ENCODE assay signal across 1 cellular context in the genomic region with DNA sequence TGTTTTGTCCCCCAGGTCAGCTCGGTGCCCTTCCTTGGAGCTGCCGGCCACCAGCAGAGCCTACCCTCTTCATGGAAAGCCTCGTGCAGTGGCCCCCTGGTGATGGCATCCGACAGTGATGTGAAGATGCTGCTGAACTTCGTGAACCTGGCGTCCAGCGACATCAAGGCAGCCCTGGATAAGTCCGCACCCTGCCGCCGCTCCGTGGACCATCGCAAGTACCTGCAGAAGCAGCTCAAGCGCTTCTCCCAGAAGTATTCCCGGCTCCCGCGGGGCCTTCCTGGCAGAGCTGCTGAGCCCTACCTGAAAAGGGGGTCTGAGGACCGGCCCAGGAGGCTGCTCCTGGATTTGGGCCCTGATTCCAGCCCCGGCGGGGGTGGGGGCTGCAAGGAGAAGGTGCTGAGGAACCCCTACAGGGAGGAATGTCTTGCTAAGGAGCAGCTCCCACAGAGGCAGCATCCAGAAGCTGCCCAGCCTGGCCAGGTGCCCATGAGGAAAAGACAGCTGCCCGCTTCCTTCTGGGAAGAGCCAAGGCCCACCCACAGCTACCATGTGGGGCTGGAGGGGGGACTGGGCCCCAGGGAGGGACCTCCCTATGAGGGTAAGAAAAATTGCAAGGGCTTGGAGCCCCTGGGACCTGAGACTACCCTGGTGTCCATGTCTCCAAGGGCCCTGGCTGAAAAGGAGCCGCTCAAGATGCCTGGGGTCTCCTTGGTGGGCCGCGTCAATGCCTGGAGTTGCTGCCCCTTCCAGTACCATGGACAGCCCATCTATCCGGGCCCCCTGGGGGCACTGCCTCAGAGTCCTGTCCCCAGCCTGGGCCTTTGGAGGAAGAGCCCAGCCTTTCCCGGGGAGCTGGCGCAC.
TF ChIP-seq lines count a peak whose summit lies in the region.

No MANE protein-coding gene starts in this region.

TF ChIP-seq in GM12878, 131 proteins besides CTCF, POLR2A, EP300 and RAD21:
- TF ChIP-seq, protein P1, sequence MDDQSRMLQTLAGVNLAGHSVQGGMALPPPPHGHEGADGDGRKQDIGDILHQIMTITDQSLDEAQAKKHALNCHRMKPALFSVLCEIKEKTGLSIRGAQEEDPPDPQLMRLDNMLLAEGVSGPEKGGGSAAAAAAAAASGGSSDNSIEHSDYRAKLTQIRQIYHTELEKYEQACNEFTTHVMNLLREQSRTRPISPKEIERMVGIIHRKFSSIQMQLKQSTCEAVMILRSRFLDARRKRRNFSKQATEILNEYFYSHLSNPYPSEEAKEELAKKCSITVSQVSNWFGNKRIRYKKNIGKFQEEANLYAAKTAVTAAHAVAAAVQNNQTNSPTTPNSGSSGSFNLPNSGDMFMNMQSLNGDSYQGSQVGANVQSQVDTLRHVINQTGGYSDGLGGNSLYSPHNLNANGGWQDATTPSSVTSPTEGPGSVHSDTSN (IDR thresholded peaks at IDR 0.05; ENCODE audit: insufficient replicate concordance, low read depth, low read length): no peak
- TF ChIP-seq POU2F2 (IDR thresholded peaks at IDR 0.05; ENCODE audit: borderline replicate concordance, low read depth, low read length) (no peak), RFX5 (IDR thresholded peaks at IDR 0.05; ENCODE audit: low read depth, low read length) (no peak), BCL11A (IDR thresholded peaks at IDR 0.05; ENCODE audit: low read depth, low read length) (no peak), YBX1 (IDR thresholded peaks at IDR 0.05) (no peak)
- TF ChIP-seq, protein P2, sequence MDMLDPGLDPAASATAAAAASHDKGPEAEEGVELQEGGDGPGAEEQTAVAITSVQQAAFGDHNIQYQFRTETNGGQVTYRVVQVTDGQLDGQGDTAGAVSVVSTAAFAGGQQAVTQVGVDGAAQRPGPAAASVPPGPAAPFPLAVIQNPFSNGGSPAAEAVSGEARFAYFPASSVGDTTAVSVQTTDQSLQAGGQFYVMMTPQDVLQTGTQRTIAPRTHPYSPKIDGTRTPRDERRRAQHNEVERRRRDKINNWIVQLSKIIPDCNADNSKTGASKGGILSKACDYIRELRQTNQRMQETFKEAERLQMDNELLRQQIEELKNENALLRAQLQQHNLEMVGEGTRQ (IDR thresholded peaks at IDR 0.05; ENCODE audit: borderline replicate concordance, low read depth, low read length): no peak
- TF ChIP-seq, protein P3, sequence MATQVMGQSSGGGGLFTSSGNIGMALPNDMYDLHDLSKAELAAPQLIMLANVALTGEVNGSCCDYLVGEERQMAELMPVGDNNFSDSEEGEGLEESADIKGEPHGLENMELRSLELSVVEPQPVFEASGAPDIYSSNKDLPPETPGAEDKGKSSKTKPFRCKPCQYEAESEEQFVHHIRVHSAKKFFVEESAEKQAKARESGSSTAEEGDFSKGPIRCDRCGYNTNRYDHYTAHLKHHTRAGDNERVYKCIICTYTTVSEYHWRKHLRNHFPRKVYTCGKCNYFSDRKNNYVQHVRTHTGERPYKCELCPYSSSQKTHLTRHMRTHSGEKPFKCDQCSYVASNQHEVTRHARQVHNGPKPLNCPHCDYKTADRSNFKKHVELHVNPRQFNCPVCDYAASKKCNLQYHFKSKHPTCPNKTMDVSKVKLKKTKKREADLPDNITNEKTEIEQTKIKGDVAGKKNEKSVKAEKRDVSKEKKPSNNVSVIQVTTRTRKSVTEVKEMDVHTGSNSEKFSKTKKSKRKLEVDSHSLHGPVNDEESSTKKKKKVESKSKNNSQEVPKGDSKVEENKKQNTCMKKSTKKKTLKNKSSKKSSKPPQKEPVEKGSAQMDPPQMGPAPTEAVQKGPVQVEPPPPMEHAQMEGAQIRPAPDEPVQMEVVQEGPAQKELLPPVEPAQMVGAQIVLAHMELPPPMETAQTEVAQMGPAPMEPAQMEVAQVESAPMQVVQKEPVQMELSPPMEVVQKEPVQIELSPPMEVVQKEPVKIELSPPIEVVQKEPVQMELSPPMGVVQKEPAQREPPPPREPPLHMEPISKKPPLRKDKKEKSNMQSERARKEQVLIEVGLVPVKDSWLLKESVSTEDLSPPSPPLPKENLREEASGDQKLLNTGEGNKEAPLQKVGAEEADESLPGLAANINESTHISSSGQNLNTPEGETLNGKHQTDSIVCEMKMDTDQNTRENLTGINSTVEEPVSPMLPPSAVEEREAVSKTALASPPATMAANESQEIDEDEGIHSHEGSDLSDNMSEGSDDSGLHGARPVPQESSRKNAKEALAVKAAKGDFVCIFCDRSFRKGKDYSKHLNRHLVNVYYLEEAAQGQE (IDR thresholded peaks at IDR 0.05; ENCODE audit: low read depth, low read length): peak; percentile 8; the same call in 1 of the 2 replicates
